7 cellular contexts compared by ENCODE assay signal in the genomic region with DNA sequence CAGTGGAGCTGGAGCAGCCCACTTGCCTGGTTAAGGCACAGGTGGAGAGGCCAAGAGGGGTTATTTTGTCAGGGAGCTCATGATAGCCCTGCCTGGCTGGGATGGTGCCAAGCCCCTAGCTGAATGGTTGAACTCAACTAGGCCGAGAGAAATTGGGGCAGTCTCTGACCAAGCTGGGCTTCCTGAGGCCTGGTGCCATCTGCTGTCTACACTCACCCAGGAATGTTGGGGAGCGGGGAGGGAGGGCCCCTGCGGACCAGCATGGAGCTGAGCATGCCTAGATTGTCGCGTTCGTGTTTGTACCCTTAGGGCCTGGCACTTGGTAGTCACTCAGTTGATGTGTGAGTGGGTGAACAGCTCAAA. TPM values are rescaled to one million over a fixed set of nuclear protein-coding genes. Genes with fewer than 3 reads are reported as not detected.
DNase-seq lines count a peak whose midpoint lies in the region; ATAC-seq and TF ChIP-seq lines count a peak whose summit lies in the region.

No MANE protein-coding gene starts in this region.

- CTCF ChIA-PET in HEK293 (lab: Yijun Ruan, JAX) (interaction anchor here (0.6 to 2.3 kb wide), 3 partner anchors 13 to 232 kb away, joined by 3 to 15 read pairs (median 5); no protein-coding TSS in a partner anchor), activated B cell treated with CpG ODN at 0.5 μM for 24 hours (lab: Charles Lee) (interaction anchor here (1.0 to 1.3 kb wide), 2 partner anchors 17 to 50 kb away, joined by 3 to 4 read pairs; a partner anchor contains a TSS)

- POLR2A ChIA-PET in HEK293 (lab: Yijun Ruan, JAX) = interaction anchor here (0.6 to 3.4 kb wide), 8 partner anchors 9 to 409 kb away, joined by 3 to 47 read pairs (median 6); a partner anchor contains a TSS
- POLR2A ChIA-PET in activated B cell treated with CpG ODN at 0.5 μM for 24 hours (lab: Charles Lee) = interaction anchor here (0.6 to 4.5 kb wide), 12 partner anchors 10 to 588 kb away, joined by 3 to 55 read pairs (median 6); a partner anchor contains a TSS

- ATAC-seq in activated B cell treated with CpG ODN at 0.5 μM for 24 hours (ENCODE audit: low read depth) (no peak), HG03139 (IDR thresholded peaks at IDR 0.05; ENCODE audit: unreplicated experiment) (no peak)

- peaks cover 51% of the 10 kb centered on the region for H3K79me2 ChIP-seq in smooth muscle cell (ENCODE audit: low read depth)

- H3K4me2 ChIP-seq in smooth muscle cell = peak overlapping the region; percentile 95

- H3K4me1 ChIP-seq in HEK293 (ENCODE audit: control insufficient read depth, insufficient read depth, low read length) (peaks cover 7% of the 10 kb centered on the region; the same call in 1 of the 2 replicates), smooth muscle cell (ENCODE audit: low read depth) (peaks cover 15% of the 10 kb centered on the region)

- H3K9ac ChIP-seq in smooth muscle cell (ENCODE audit: low read depth) = peak overlapping the region; percentile 100

- H4K20me1 ChIP-seq in smooth muscle cell (ENCODE audit: low read depth) = peaks cover 30% of the 10 kb centered on the region

- peak overlapping the region; percentile 95 for H3K4me3 Mint-ChIP-seq in activated B cell treated with CpG ODN at 0.5 μM for 24 hours

- intact Hi-C loops in activated B cell treated with CpG ODN at 0.5 μM for 24 hours (cut with micrococcal nuclease) = loop anchor here (5.0 kb wide), 2 partner anchors 75 to 1985 kb away; no protein-coding TSS in a partner anchor

- H3K27me3 ChIP-seq in smooth muscle cell (ENCODE audit: low read depth) = no peaks in the 10 kb centered on the region

- H3F3A ChIP-seq in smooth muscle cell (ENCODE audit: low read depth) = no peaks in the 10 kb centered on the region

- H3K9me3 Mint-ChIP-seq in activated B cell treated with CpG ODN at 0.5 μM for 24 hours = no peaks in the 10 kb centered on the region

- peaks cover 25 to 50% of the 10 kb centered on the region in 2 experiments for H3K36me3 ChIP-seq in HEK293 (ENCODE audit: control insufficient read depth in 2 of 2, insufficient read depth in 1 of 2, low read length in 2 of 2)
- peaks cover 3% of the 10 kb centered on the region for H3K36me3 ChIP-seq in smooth muscle cell (ENCODE audit: low read depth)

- peak overlapping the region; percentile 87 for H3K4me3 ChIP-seq in HEK293 (ENCODE audit: low read depth, low read length)
- peak overlapping the region; percentile 89 for H3K4me3 ChIP-seq in smooth muscle cell

- peaks cover 39% of the 10 kb centered on the region for H3K4me1 Mint-ChIP-seq in activated B cell treated with CpG ODN at 0.5 μM for 24 hours

- no peak; the same call in 1 of the 2 replicates for TF ChIP-seq CTCF in HEK293 (tag by site-specific recombination; IDR thresholded peaks at IDR 0.05)
- TF ChIP-seq CTCF in activated B cell treated with CpG ODN at 0.5 μM for 24 hours (IDR thresholded peaks at IDR 0.05) = no peak
- TF ChIP-seq CTCF in smooth muscle cell (IDR thresholded peaks at IDR 0.05; ENCODE audit: borderline replicate concordance, insufficient read depth, poor library complexity, severe bottlenecking) = no peak

- H2AFZ ChIP-seq in smooth muscle cell (ENCODE audit: low read depth) = no peak overlapping the region

- H3K27me3 Mint-ChIP-seq in activated B cell treated with CpG ODN at 0.5 μM for 24 hours = no peaks in the 10 kb centered on the region

- H3K9me3 ChIP-seq in HEK293 (ENCODE audit: control insufficient read depth, insufficient read depth, low read depth, low read length) = no peaks in the 10 kb centered on the region
- H3K9me3 ChIP-seq in smooth muscle cell (replicated peaks; ENCODE audit: low read depth) = no peaks in the 10 kb centered on the region

- WGBS in smooth muscle cell (ENCODE audit: low lambda C conversion rate) = 65% methylated on average over 6 of the region's 6 CpGs

- peaks cover 40% of the 10 kb centered on the region for H3K36me3 Mint-ChIP-seq in activated B cell treated with CpG ODN at 0.5 μM for 24 hours (ENCODE audit: low read depth)

- H3K27ac Mint-ChIP-seq in activated B cell treated with CpG ODN at 0.5 μM for 24 hours = peak overlapping the region; percentile 83

- no peak for DNase-seq in activated B cell treated with CpG ODN at 0.5 μM for 24 hours
- peak; percentile 66 for DNase-seq in hepatic stellate cell (ENCODE audit: low spot score)
- no peak for DNase-seq in smooth muscle cell (lab: John Stamatoyannopoulos, UW; ENCODE audit: unreplicated experiment)
- no peak for DNase-seq in NCI-H524 (lab: John Stamatoyannopoulos, UW)
- no peak for DNase-seq in SKM-1 (lab: John Stamatoyannopoulos, UW; ENCODE audit: unreplicated experiment)

- H3K27ac ChIP-seq in HEK293 (ENCODE audit: extremely low read depth, low read depth, low read length) = peak overlapping the region; percentile 100; the same call in 1 of the 2 replicates
- no peak overlapping the region for H3K27ac ChIP-seq in smooth muscle cell (ENCODE audit: low read depth)

TF ChIP-seq in HEK293, 187 proteins besides CTCF, POLR2A, EP300 and RAD21:
- TF ChIP-seq ZNF548 (tag by site-specific recombination; IDR thresholded peaks at IDR 0.05) (no peak), ZNF530 (tag by site-specific recombination; IDR thresholded peaks at IDR 0.05; ENCODE audit: low read depth) (no peak)
- TF ChIP-seq, protein P1, sequence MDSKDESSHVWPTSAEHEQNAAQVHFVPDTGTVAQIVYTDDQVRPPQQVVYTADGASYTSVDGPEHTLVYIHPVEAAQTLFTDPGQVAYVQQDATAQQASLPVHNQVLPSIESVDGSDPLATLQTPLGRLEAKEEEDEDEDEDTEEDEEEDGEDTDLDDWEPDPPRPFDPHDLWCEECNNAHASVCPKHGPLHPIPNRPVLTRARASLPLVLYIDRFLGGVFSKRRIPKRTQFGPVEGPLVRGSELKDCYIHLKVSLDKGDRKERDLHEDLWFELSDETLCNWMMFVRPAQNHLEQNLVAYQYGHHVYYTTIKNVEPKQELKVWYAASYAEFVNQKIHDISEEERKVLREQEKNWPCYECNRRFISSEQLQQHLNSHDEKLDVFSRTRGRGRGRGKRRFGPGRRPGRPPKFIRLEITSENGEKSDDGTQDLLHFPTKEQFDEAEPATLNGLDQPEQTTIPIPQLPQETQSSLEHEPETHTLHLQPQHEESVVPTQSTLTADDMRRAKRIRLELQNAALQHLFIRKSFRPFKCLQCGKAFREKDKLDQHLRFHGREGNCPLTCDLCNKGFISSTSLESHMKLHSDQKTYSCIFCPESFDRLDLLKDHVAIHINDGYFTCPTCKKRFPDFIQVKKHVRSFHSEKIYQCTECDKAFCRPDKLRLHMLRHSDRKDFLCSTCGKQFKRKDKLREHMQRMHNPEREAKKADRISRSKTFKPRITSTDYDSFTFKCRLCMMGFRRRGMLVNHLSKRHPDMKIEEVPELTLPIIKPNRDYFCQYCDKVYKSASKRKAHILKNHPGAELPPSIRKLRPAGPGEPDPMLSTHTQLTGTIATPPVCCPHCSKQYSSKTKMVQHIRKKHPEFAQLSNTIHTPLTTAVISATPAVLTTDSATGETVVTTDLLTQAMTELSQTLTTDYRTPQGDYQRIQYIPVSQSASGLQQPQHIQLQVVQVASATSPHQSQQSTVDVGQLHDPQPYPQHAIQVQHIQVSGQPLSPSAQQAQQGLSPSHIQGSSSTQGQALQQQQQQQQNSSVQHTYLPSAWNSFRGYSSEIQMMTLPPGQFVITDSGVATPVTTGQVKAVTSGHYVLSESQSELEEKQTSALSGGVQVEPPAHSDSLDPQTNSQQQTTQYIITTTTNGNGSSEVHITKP (tag by site-specific recombination; IDR thresholded peaks at IDR 0.05) = peak; percentile 64

RNA-seq across cellular contexts. Expression of a gene that starts 1.2 kb away (rescaled TPM):
- 33.5 and 35.2 TPM in 2 replicates for total RNA-seq in activated B cell treated with CpG ODN at 0.5 μM for 24 hours
- 11.5 and 13.9 TPM in 2 replicates for total RNA-seq in smooth muscle cell
- polyA plus RNA-seq in smooth muscle cell = 14.3 and 17.1 TPM in 2 replicates

RNA-seq across cellular contexts. Expression of a gene that starts 17.0 kb away (rescaled TPM):
- total RNA-seq in activated B cell treated with CpG ODN at 0.5 μM for 24 hours (43.5 and 60.7 TPM in 2 replicates), smooth muscle cell (13.4 and 16.0 TPM in 2 replicates)
- polyA plus RNA-seq in smooth muscle cell = 22.3 and 24.6 TPM in 2 replicates

RNA-seq across cellular contexts. Expression of a gene that starts 29.1 kb away (rescaled TPM):
- total RNA-seq in activated B cell treated with CpG ODN at 0.5 μM for 24 hours (0.20 TPM in 1 of 2 replicates, not detected in the other), smooth muscle cell (not detected in 2 replicates)
- 0.44 TPM in 1 of 2 replicates, not detected in the other for polyA plus RNA-seq in smooth muscle cell

RNA-seq across cellular contexts. Expression of a gene that starts 37.0 kb away (rescaled TPM):
- total RNA-seq in activated B cell treated with CpG ODN at 0.5 μM for 24 hours (0.69 and 1.7 TPM in 2 replicates), smooth muscle cell (3.9 and 6.4 TPM in 2 replicates)
- 6.3 and 10.9 TPM in 2 replicates for polyA plus RNA-seq in smooth muscle cell

RNA-seq across cellular contexts. Expression of a gene that starts 59.5 kb away (rescaled TPM):
- 43.8 and 44.7 TPM in 2 replicates for total RNA-seq in activated B cell treated with CpG ODN at 0.5 μM for 24 hours
- 50.9 and 51.8 TPM in 2 replicates for total RNA-seq in smooth muscle cell
- 72.5 and 79.6 TPM in 2 replicates for polyA plus RNA-seq in smooth muscle cell
